In genomic region chr17:68396226-68396780, GRCh38 we compare ENCODE assay signal across 16 cellular contexts.
A peak's percentile ranks its signal among the peaks of the same experiment; 100 is the strongest.
DNase-seq lines count a peak whose midpoint lies in the region; ATAC-seq and TF ChIP-seq lines count a peak whose summit lies in the region.
"Had no signal": no experiment of that assay in that cellular context is flagged by ENCODE, and none has a peak within 500 bp of the region (broad histone marks: within the 10 kb centered on the region; RNA-seq: fewer than 3 reads in every experiment).

No MANE protein-coding gene starts in this region.

- H3K4me3 ChIP-seq in left ventricle myocardium inferior (no peak overlapping the region), mesenchymal stem cell (ENCODE audit: insufficient read depth in 1 of 2, low read depth in 1 of 2, low read length in 2 of 2) (no peak overlapping the region), spleen (no peak overlapping the region)

- no peak overlapping the region for H2BK15ac ChIP-seq in mesenchymal stem cell (ENCODE audit: low read depth, poor library complexity, severe bottlenecking)

- H3K4ac ChIP-seq in mesenchymal stem cell (ENCODE audit: low read depth in 1 of 2, low read length in 2 of 2), result peak overlapping the region in 1 of 2 experiments; percentile 5

- peak overlapping the region; percentile 68 for H3K27ac ChIP-seq in left ventricle myocardium inferior (replicated peaks)
- H3K27ac ChIP-seq in mesenchymal stem cell (ENCODE audit: low read length, poor library complexity, severe bottlenecking), result no peak overlapping the region
- no peak overlapping the region for H3K27ac ChIP-seq in spleen
- H3K27ac ChIP-seq: KMS-11 had no signal

- H3K4me1 Mint-ChIP-seq in activated CD8-positive, alpha-beta T cell treated with anti-CD3 and anti-CD28 coated beads for 36 hours (ENCODE audit: low read depth), result peaks cover 35% of the 10 kb centered on the region

- no peak overlapping the region for H3K4me2 ChIP-seq in mesenchymal stem cell (ENCODE audit: low read length, poor library complexity, severe bottlenecking)
- H3K4me2 ChIP-seq: KMS-11 had no signal

- H3K23ac ChIP-seq in mesenchymal stem cell (ENCODE audit: low read length in 2 of 2), result no peak overlapping the region

- no peak overlapping the region for H2BK120ac ChIP-seq in mesenchymal stem cell (ENCODE audit: low read depth, low read length)

- H3K27ac Mint-ChIP-seq in activated CD8-positive, alpha-beta T cell treated with anti-CD3 and anti-CD28 coated beads for 36 hours, result peak overlapping the region; percentile 58
- H3K27ac Mint-ChIP-seq: HFFc6 had no signal

- H2AFZ ChIP-seq in mesenchymal stem cell (ENCODE audit: low read depth, low read length), result no peak overlapping the region

- H3K36me3 ChIP-seq in left ventricle myocardium inferior (peaks cover 7% of the 10 kb centered on the region), mesenchymal stem cell (ENCODE audit: control insufficient read depth in 1 of 2, insufficient read depth in 2 of 2, low read depth in 1 of 2, low read length in 2 of 2) (no peaks in the 10 kb centered on the region), spleen (peaks cover 0 to 16% (median 0%) of the 10 kb centered on the region in 6 donors)

- intact Hi-C loops in left ventricle myocardium inferior (cut with micrococcal nuclease), result no loop called here
- intact Hi-C loops in left ventricle myocardium superior (cut with micrococcal nuclease), result no loop called here
- intact Hi-C loops in activated CD8-positive, alpha-beta T cell treated with anti-CD3 and anti-CD28 coated beads for 36 hours (cut with micrococcal nuclease), result loop anchor here (5.0 kb wide), 1 partner anchor 99 kb away; no protein-coding TSS in a partner anchor
- intact Hi-C loops in spleen (cut with DNase I; ENCODE audit: low total_unique reads), result no loop called here

- H3K79me1 ChIP-seq in mesenchymal stem cell (replicated peaks; ENCODE audit: low read length, poor library complexity, severe bottlenecking), result no peaks in the 10 kb centered on the region

- peaks cover 28% of the 10 kb centered on the region for H3K4me1 ChIP-seq in left ventricle myocardium inferior
- peaks cover 7% of the 10 kb centered on the region for H3K4me1 ChIP-seq in mesenchymal stem cell (ENCODE audit: control insufficient read depth, insufficient read depth, low read depth, low read length)
- peaks cover 0 to 24% (median 11%) of the 10 kb centered on the region in 6 donors for H3K4me1 ChIP-seq in spleen

- H2AK5ac ChIP-seq in mesenchymal stem cell (ENCODE audit: low read length, severe bottlenecking), result no peak overlapping the region

- peak overlapping the region; percentile 87 for H2BK12ac ChIP-seq in mesenchymal stem cell (ENCODE audit: low read length in 2 of 2)

- H3K9me3 Mint-ChIP-seq in activated CD8-positive, alpha-beta T cell treated with anti-CD3 and anti-CD28 coated beads for 36 hours, result peaks cover 6% of the 10 kb centered on the region
- H3K9me3 Mint-ChIP-seq: HFFc6 had no signal

- no peak overlapping the region for H2BK5ac ChIP-seq in mesenchymal stem cell (ENCODE audit: low read depth, low read length, poor library complexity, severe bottlenecking)

- no peak for ATAC-seq in left ventricle myocardium superior
- ATAC-seq in activated CD8-positive, alpha-beta T cell treated with anti-CD3 and anti-CD28 coated beads for 36 hours, result no peak
- ATAC-seq in HG03354 (IDR thresholded peaks at IDR 0.05; ENCODE audit: poor library complexity, severe bottlenecking, unreplicated experiment), result no peak

- DNase-seq in left ventricle myocardium inferior, result no peak
- DNase-seq in left ventricle myocardium superior, result no peak
- no peak for DNase-seq in activated CD8-positive, alpha-beta T cell treated with anti-CD3 and anti-CD28 coated beads for 36 hours
- DNase-seq in mesenchymal stem cell, result no peak
- no peak for DNase-seq in spleen
- no peak for DNase-seq in stimulated activated CD4-positive, alpha-beta T cell treated with anti-CD3 and anti-CD28 coated beads, Interleukin-12 subunit alpha, Interleukin-12 subunit beta, amount 100 ng/mL, for 4 hours
- DNase-seq: AML-193; CD8-positive, alpha-beta T cell; GOT3; HFFc6; MM.1S; NCI-H1105; NCI-H187 treated with DMSO at 0.1 percent for 48 hours; NCI-H446 had no signal

- TF ChIP-seq CTCF in left ventricle myocardium inferior (IDR thresholded peaks at IDR 0.05; ENCODE audit: borderline replicate concordance), result no peak
- no peak for TF ChIP-seq CTCF in activated CD8-positive, alpha-beta T cell treated with anti-CD3 and anti-CD28 coated beads for 36 hours (IDR thresholded peaks at IDR 0.05)
- TF ChIP-seq CTCF in spleen (IDR thresholded peaks at IDR 0.05 in 8 of 11, conservative IDR thresholded peaks at IDR 0.05 in 3 of 11), result no peak

- H3K18ac ChIP-seq in mesenchymal stem cell (ENCODE audit: low read depth in 1 of 2, low read length in 2 of 2), result peak overlapping the region; percentile 23 to 29

- no peak overlapping the region for H3K14ac ChIP-seq in mesenchymal stem cell (ENCODE audit: low read length in 2 of 2)

- H3K36me3 Mint-ChIP-seq in activated CD8-positive, alpha-beta T cell treated with anti-CD3 and anti-CD28 coated beads for 36 hours (ENCODE audit: low read depth), result peaks cover 16% of the 10 kb centered on the region

- H3K27me3 ChIP-seq in left ventricle myocardium inferior (ENCODE audit: low read depth) (no peaks in the 10 kb centered on the region), mesenchymal stem cell (ENCODE audit: control insufficient read depth in 1 of 2, insufficient read depth in 1 of 2, low read length in 2 of 2) (no peaks in the 10 kb centered on the region), spleen (replicated peaks in 1 of 7) (no peaks in the 10 kb centered on the region)

- H3K9ac ChIP-seq in mesenchymal stem cell (ENCODE audit: low read length), result no peak overlapping the region
- H3K9ac ChIP-seq: KMS-11 had no signal

- 95% methylated on average over 4 of the region's 5 CpGs for WGBS in mesenchymal stem cell
- 82 to 92% (median 91%) methylated on average over 5 of the region's 5 CpGs for WGBS in spleen, 5 donors

- H3K27me3 Mint-ChIP-seq in activated CD8-positive, alpha-beta T cell treated with anti-CD3 and anti-CD28 coated beads for 36 hours, result no peaks in the 10 kb centered on the region

- H3K4me3 Mint-ChIP-seq in activated CD8-positive, alpha-beta T cell treated with anti-CD3 and anti-CD28 coated beads for 36 hours, result no peak overlapping the region
- H3K4me3 Mint-ChIP-seq: CD8-positive, alpha-beta T cell; HFFc6 had no signal

- POLR2A ChIA-PET in activated CD8-positive, alpha-beta T cell treated with anti-CD3 and anti-CD28 coated beads for 36 hours (lab: Charles Lee), result interaction anchor here (0.9 to 1.9 kb wide), 2 partner anchors 72 to 105 kb away, joined by 4 to 6 read pairs; partner anchors contain the start of genes ARSG and SLC16A6

- TF ChIP-seq POLR2A in spleen (IDR thresholded peaks at IDR 0.05), result no peak

- CTCF ChIA-PET in activated CD8-positive, alpha-beta T cell treated with anti-CD3 and anti-CD28 coated beads for 36 hours (lab: Charles Lee), result interaction anchor here (0.8 to 3.2 kb wide), 3 partner anchors 13 to 59 kb away, joined by 3 to 18 read pairs (median 3); no protein-coding TSS in a partner anchor

- peak overlapping the region; percentile 76 for H4K8ac ChIP-seq in mesenchymal stem cell (ENCODE audit: low read length)

- H3K9me3 ChIP-seq in left ventricle myocardium inferior (replicated peaks) (peaks cover 10% of the 10 kb centered on the region), mesenchymal stem cell (ENCODE audit: control insufficient read depth, low read length) (peaks cover 5% of the 10 kb centered on the region), spleen (peaks cover 0 to 17% (median 13%) of the 10 kb centered on the region in 8 donors)

- H4K91ac ChIP-seq in mesenchymal stem cell (ENCODE audit: low read length), result peak overlapping the region; percentile 14
